Comparison of ENCODE assay signal across 18 cellular contexts in the genomic region with DNA sequence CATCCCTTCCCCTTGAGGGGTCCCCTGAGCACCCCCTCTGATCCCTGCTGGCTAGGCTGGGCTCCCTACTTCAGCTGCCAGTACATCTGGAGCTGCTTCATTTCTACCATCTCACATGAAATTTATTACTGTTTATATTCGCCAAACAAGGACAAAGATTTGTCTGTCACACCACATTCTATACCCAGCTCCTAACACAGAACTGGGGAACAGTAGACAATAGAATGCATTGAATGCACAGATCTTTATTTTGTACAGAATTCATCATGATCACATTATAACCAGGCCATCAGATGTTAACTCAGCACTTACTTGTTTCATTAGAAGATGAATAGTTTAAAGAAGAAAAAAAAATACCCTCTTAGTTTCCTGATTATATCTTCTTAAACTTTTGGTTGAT.
DNase-seq lines count a peak whose midpoint lies in the region; TF ChIP-seq lines count a peak whose summit lies in the region.
"Had no signal": no experiment of that assay in that cellular context is flagged by ENCODE, and none has a peak within 500 bp of the region (broad histone marks: within the 10 kb centered on the region; RNA-seq: fewer than 3 reads in every experiment).

No MANE protein-coding gene starts in this region.

- in situ Hi-C loops in SK-MEL-5 (cut with HindIII; ENCODE audit: low pct_unique_long_range_greater_than_20kb, low sequenced_read_pairs): no loop called here

- H3K27ac ChIP-seq in trophoblast cell (ENCODE audit: low read depth, low read length): no peak overlapping the region

- peak overlapping the region; percentile 58 for H4K91ac ChIP-seq in trophoblast cell (ENCODE audit: low read depth, low read length)

- no peaks in the 10 kb centered on the region for H3K9me3 ChIP-seq in trophoblast cell (ENCODE audit: insufficient read depth, low read depth, low read length)
- H3K9me3 ChIP-seq: A549 had no signal

- H4K8ac ChIP-seq in trophoblast cell (ENCODE audit: low read depth, low read length): no peak overlapping the region

- H2BK5ac ChIP-seq in trophoblast cell (ENCODE audit: low read depth, low read length, poor library complexity): no peak overlapping the region

- H3K27me3 Mint-ChIP-seq in glutamatergic neuron (ENCODE audit: unreplicated experiment): peaks cover 3% of the 10 kb centered on the region

- no peak overlapping the region for H3K18ac ChIP-seq in trophoblast cell (ENCODE audit: low read length)

- H3K4me3 Mint-ChIP-seq in glutamatergic neuron (ENCODE audit: unreplicated experiment): no peak overlapping the region
- H3K4me3 Mint-ChIP-seq: CD14-positive monocyte; CD4-positive, alpha-beta memory T cell; H9; IgD-negative memory B cell had no signal

- TF ChIP-seq CTCF in glutamatergic neuron (IDR thresholded peaks at IDR 0.05; ENCODE audit: partially characterized antibody, unreplicated experiment): no peak

- DNase-seq in SK-MEL-5 (ENCODE audit: low read depth, low spot score) (peak; percentile 90), foreskin melanocyte (peak; percentile 89), trophoblast cell (no peak), NCI-H2107 treated with DMSO at 0.1 percent for 48 hours (lab: John Stamatoyannopoulos, UW; ENCODE audit: unreplicated experiment) (no peak), glutamatergic neuron (no peak), OCI-M1 (lab: John Stamatoyannopoulos, UW) (no peak)
- DNase-seq: AML-193; CD4-positive, alpha-beta memory T cell; DMS 273 treated with DMSO at 0.1 percent for 48 hours; DMS53; DND-41; EL; GOT3; H9 had no signal

- no peak overlapping the region for H3K4me2 ChIP-seq in trophoblast cell (ENCODE audit: low read length)
- H3K4me2 ChIP-seq: A549 had no signal

- H3K27ac Mint-ChIP-seq in glutamatergic neuron (ENCODE audit: unreplicated experiment): no peak overlapping the region
- H3K27ac Mint-ChIP-seq: CD4-positive, alpha-beta memory T cell; H9; IgD-negative memory B cell had no signal

- no peak overlapping the region for H3K23ac ChIP-seq in trophoblast cell (ENCODE audit: low read length)

- H2BK12ac ChIP-seq in trophoblast cell (ENCODE audit: low read length): peak overlapping the region; percentile 97

- H3K79me1 ChIP-seq in trophoblast cell (ENCODE audit: low read length): peaks cover 6% of the 10 kb centered on the region

- no peak overlapping the region for H3K14ac ChIP-seq in trophoblast cell (ENCODE audit: low read length)

- H4K12ac ChIP-seq in trophoblast cell (ENCODE audit: low read depth, low read length): no peak overlapping the region

- H3K36me3 Mint-ChIP-seq in glutamatergic neuron (ENCODE audit: unreplicated experiment): no peaks in the 10 kb centered on the region
- H3K36me3 Mint-ChIP-seq: CD14-positive monocyte; CD4-positive, alpha-beta memory T cell; IgD-negative memory B cell had no signal

- peak overlapping the region; percentile 77 for H2BK120ac ChIP-seq in trophoblast cell (ENCODE audit: insufficient read depth, low read length, poor library complexity)

- H3K4ac ChIP-seq in trophoblast cell (ENCODE audit: low read depth, low read length): peak overlapping the region; percentile 36

- H3K36me3 ChIP-seq in trophoblast cell (ENCODE audit: control insufficient read depth in 1 of 2, insufficient read depth in 2 of 2, low read length in 2 of 2): no peaks in the 10 kb centered on the region

- no CpG with 5 or more reads among the region's 1 CpG for WGBS in trophoblast cell (ENCODE audit: extremely low coverage, insufficient coverage, insufficient read length)

- H3K27me3 ChIP-seq in trophoblast cell (ENCODE audit: insufficient read depth, low read length): no peaks in the 10 kb centered on the region

- H3K9me3 Mint-ChIP-seq in glutamatergic neuron (ENCODE audit: unreplicated experiment): no peaks in the 10 kb centered on the region
- H3K9me3 Mint-ChIP-seq: CD4-positive, alpha-beta memory T cell; H9 had no signal

- H3K79me2 ChIP-seq in trophoblast cell (ENCODE audit: control insufficient read depth, insufficient read depth, low read length, poor library complexity): no peaks in the 10 kb centered on the region

- H3K4me1 Mint-ChIP-seq in glutamatergic neuron (ENCODE audit: low read depth, unreplicated experiment): no peaks in the 10 kb centered on the region
- H3K4me1 Mint-ChIP-seq: IgD-negative memory B cell had no signal

- peaks cover 0 to 9% of the 10 kb centered on the region in 2 experiments for H3K4me1 ChIP-seq in trophoblast cell (ENCODE audit: control insufficient read depth in 1 of 2, insufficient read depth in 2 of 2, low read length in 2 of 2)
- H3K4me1 ChIP-seq: A549 had no signal

- no peak overlapping the region for H3K9ac ChIP-seq in trophoblast cell (ENCODE audit: low read length)

- no peak overlapping the region for H3K4me3 ChIP-seq in trophoblast cell (ENCODE audit: low read depth, low read length)
- H3K4me3 ChIP-seq: A549, GM12878 had no signal

- H2AFZ ChIP-seq in trophoblast cell (ENCODE audit: insufficient read depth, low read length, poor library complexity): no peak overlapping the region

- peak overlapping the region; percentile 70 for H2AK5ac ChIP-seq in trophoblast cell (ENCODE audit: low read length)

Comparison
In these comparisons a context has a peak if more than half of its experiments do, and no peak if none do; other contexts are left out.
1. DNase-seq: peak in SK-MEL-5 (single experiment) and foreskin melanocyte (single experiment); none in trophoblast cell (0 of 2), NCI-H2107 treated with DMSO at 0.1 percent for 48 hours (single experiment), glutamatergic neuron (single experiment) and OCI-M1 (single experiment).